In genomic region chr4:88211473-88212252, GRCh38 we compare ENCODE assay signal across 8 cellular contexts. TPM values are rescaled to one million over a fixed set of nuclear protein-coding genes. Genes with fewer than 3 reads are reported as not detected.
DNase-seq lines count a peak whose midpoint lies in the region; ATAC-seq and TF ChIP-seq lines count a peak whose summit lies in the region.

No MANE protein-coding gene starts in this region.

- H2BK15ac ChIP-seq in H9 (ENCODE audit: low read depth, low read length): no peak overlapping the region

- no peak overlapping the region for H2BK20ac ChIP-seq in H9 (ENCODE audit: low read depth, low read length, poor library complexity, severe bottlenecking)

- no CpG with 5 or more reads among the region's 18 CpGs for WGBS in H9 (ENCODE audit: extremely low coverage, insufficient read length, low lambda C conversion rate)

- H2BK120ac ChIP-seq in H9 (ENCODE audit: low read depth, low read length, poor library complexity, severe bottlenecking): no peak overlapping the region

- DNase-seq in activated T-cell treated with anti-CD3 and anti-CD28 coated beads for 1 hour (ENCODE audit: low read depth) (peak; percentile 19), H9 (no peak), NCI-H345 treated with DMSO at 0.1 percent for 48 hours (lab: John Stamatoyannopoulos, UW; ENCODE audit: unreplicated experiment) (peak; percentile 1), glomerular visceral epithelial cell (ENCODE audit: extremely low spot score) (peak; percentile 60), retina (peak; percentile 72)
- DNase-seq in activated T-cell treated with anti-CD3 and anti-CD28 coated beads, Interleukin-2, amount 50 U/mL, for 24 hours: no peak
- DNase-seq in activated T-cell treated with anti-CD3 and anti-CD28 coated beads, Interleukin-2, amount 50 U/mL, for 72 hours: peak; percentile 41 to 62

- no peaks in the 10 kb centered on the region; the same call in 1 of the 2 replicates for H3K4me1 ChIP-seq in H9 (ENCODE audit: insufficient read depth, low read length)

- no peak overlapping the region for H2AK5ac ChIP-seq in H9 (ENCODE audit: insufficient read length, low read length)

- H3K56ac ChIP-seq in H9 (ENCODE audit: insufficient read length, low read depth, low read length): no peak overlapping the region

- H3K14ac ChIP-seq in H9 (ENCODE audit: insufficient read depth, low read length): no peak overlapping the region

- H2BK5ac ChIP-seq in H9 (ENCODE audit: insufficient read length, low read length): no peak overlapping the region

- no peak overlapping the region for H3K4me3 Mint-ChIP-seq in activated T-cell treated with anti-CD3 and anti-CD28 coated beads, Interleukin-2, amount 50 U/mL, for 24 hours
- no peak overlapping the region for H3K4me3 Mint-ChIP-seq in H9
- H3K4me3 Mint-ChIP-seq in activated T-cell treated with anti-CD3 and anti-CD28 coated beads, Interleukin-2, amount 50 U/mL, for 72 hours: no peak overlapping the region

- H3K9me3 ChIP-seq in H9 (ENCODE audit: control insufficient read depth, low read depth, low read length): no peaks in the 10 kb centered on the region

- no peaks in the 10 kb centered on the region for H4K20me1 ChIP-seq in H9 (ENCODE audit: control insufficient read depth, insufficient read depth, insufficient read length)

- ATAC-seq in activated T-cell treated with anti-CD3 and anti-CD28 coated beads, Interleukin-2, amount 50 U/mL, for 72 hours (replicated peaks in 1 of 2): peak in 1 of 2 donors; percentile 47
- ATAC-seq in GM18873 (IDR thresholded peaks at IDR 0.05; ENCODE audit: low FRiP score, unreplicated experiment): no peak

- H4K5ac ChIP-seq in H9 (ENCODE audit: insufficient read length, low read depth, low read length): no peak overlapping the region

- no peak overlapping the region for H2BK12ac ChIP-seq in H9 (ENCODE audit: insufficient read length, low read depth, low read length)

- H3K23ac ChIP-seq in H9 (ENCODE audit: insufficient read length, low read depth, low read length): no peak overlapping the region

- no peak overlapping the region for H3K4me2 ChIP-seq in H9 (ENCODE audit: insufficient read depth, insufficient read length, low read length)

- H3K79me1 ChIP-seq in H9 (ENCODE audit: insufficient read depth, low read depth, low read length, poor library complexity, severe bottlenecking): no peaks in the 10 kb centered on the region

- H3K9me3 Mint-ChIP-seq in activated T-cell treated with anti-CD3 and anti-CD28 coated beads, Interleukin-2, amount 50 U/mL, for 24 hours: no peaks in the 10 kb centered on the region
- H3K9me3 Mint-ChIP-seq in H9: no peaks in the 10 kb centered on the region
- H3K9me3 Mint-ChIP-seq in activated T-cell treated with anti-CD3 and anti-CD28 coated beads, Interleukin-2, amount 50 U/mL, for 72 hours: no peaks in the 10 kb centered on the region

- H3K4ac ChIP-seq in H9 (ENCODE audit: low read depth, low read length): no peak overlapping the region

- H3K27ac Mint-ChIP-seq in activated T-cell treated with anti-CD3 and anti-CD28 coated beads, Interleukin-2, amount 50 U/mL, for 24 hours: no peak overlapping the region
- H3K27ac Mint-ChIP-seq in H9: 0 out of 7 replicates have a peak overlapping the region, but pooled peaks of 1 of the 3 experiments have one; percentile 25
- H3K27ac Mint-ChIP-seq in activated T-cell treated with anti-CD3 and anti-CD28 coated beads, Interleukin-2, amount 50 U/mL, for 72 hours: no peak overlapping the region

- no peaks in the 10 kb centered on the region for H3K4me1 Mint-ChIP-seq in activated T-cell treated with anti-CD3 and anti-CD28 coated beads, Interleukin-2, amount 50 U/mL, for 24 hours (ENCODE audit: low read depth)
- H3K4me1 Mint-ChIP-seq in H9: peaks cover 2% of the 10 kb centered on the region in 2 experiments; a peak in 3 of 4 replicates
- no peaks in the 10 kb centered on the region for H3K4me1 Mint-ChIP-seq in activated T-cell treated with anti-CD3 and anti-CD28 coated beads, Interleukin-2, amount 50 U/mL, for 72 hours (ENCODE audit: low read depth)

- peak overlapping the region; percentile 63 for H2AFZ ChIP-seq in H9 (ENCODE audit: low read length)

- no peaks in the 10 kb centered on the region for H3K79me2 ChIP-seq in H9 (ENCODE audit: insufficient read depth, low read length)

- H3K23me2 ChIP-seq in H9 (ENCODE audit: insufficient read length, low read depth, low read length, poor library complexity, severe bottlenecking): no peaks in the 10 kb centered on the region

- peak; percentile 89 for TF ChIP-seq CTCF in H9 (conservative IDR thresholded peaks at IDR 0.05)

- H3K18ac ChIP-seq in H9 (ENCODE audit: insufficient read length, low read depth, low read length): no peak overlapping the region

- H4K8ac ChIP-seq in H9 (replicated peaks; ENCODE audit: insufficient read length, low read depth, low read length): no peak overlapping the region

- no peak overlapping the region for H3K9ac ChIP-seq in H9 (ENCODE audit: extremely low read depth, insufficient read length, low read length)

- no peak overlapping the region for H3K27ac ChIP-seq in H9 (ENCODE audit: insufficient read length, low read depth, low read length)

- H3K27me3 Mint-ChIP-seq in activated T-cell treated with anti-CD3 and anti-CD28 coated beads, Interleukin-2, amount 50 U/mL, for 24 hours: no peaks in the 10 kb centered on the region
- no peaks in the 10 kb centered on the region; the same call in 1 of the 2 replicates for H3K27me3 Mint-ChIP-seq in H9 (ENCODE audit: low read depth)
- H3K27me3 Mint-ChIP-seq in activated T-cell treated with anti-CD3 and anti-CD28 coated beads, Interleukin-2, amount 50 U/mL, for 72 hours (ENCODE audit: low read depth): peaks cover 5% of the 10 kb centered on the region

- H3K36me3 Mint-ChIP-seq in activated T-cell treated with anti-CD3 and anti-CD28 coated beads, Interleukin-2, amount 50 U/mL, for 24 hours (ENCODE audit: low read depth): no peaks in the 10 kb centered on the region
- no peaks in the 10 kb centered on the region for H3K36me3 Mint-ChIP-seq in H9 (ENCODE audit: insufficient read depth in 1 of 3, low read depth in 3 of 3)
- H3K36me3 Mint-ChIP-seq in activated T-cell treated with anti-CD3 and anti-CD28 coated beads, Interleukin-2, amount 50 U/mL, for 72 hours (ENCODE audit: insufficient read depth in 2 of 2): no peaks in the 10 kb centered on the region

- H4K91ac ChIP-seq in H9 (ENCODE audit: insufficient read length, low read depth, low read length): no peak overlapping the region

- H3T11ph ChIP-seq in H9 (ENCODE audit: low read length): no peak overlapping the region

- no peaks in the 10 kb centered on the region for H3K27me3 ChIP-seq in H9 (ENCODE audit: insufficient read depth, low read length)

RNA-seq across cellular contexts. Expression of gene ABCG2, which starts 53.2 kb away (rescaled TPM):
- total RNA-seq in H9 (2021): 1.5 and 1.7 TPM in 2 replicates
- total RNA-seq in activated T-cell treated with anti-CD3 and anti-CD28 coated beads, Interleukin-2, amount 50 U/mL, for 72 hours: 1 to 10 TPM in 1 of 2 donors, under 1 TPM in 1; 0.28 to 2.3 TPM

Comparison
In these comparisons a context has a peak if more than half of its experiments do, and no peak if none do; other contexts are left out.
1. DNase-seq: peak in activated T-cell treated with anti-CD3 and anti-CD28 coated beads for 1 hour (single experiment), NCI-H345 treated with DMSO at 0.1 percent for 48 hours (single experiment), activated T-cell treated with anti-CD3 and anti-CD28 coated beads, Interleukin-2, amount 50 U/mL, for 72 hours (2 of 2), glomerular visceral epithelial cell (single experiment) and retina (single experiment); none in activated T-cell treated with anti-CD3 and anti-CD28 coated beads, Interleukin-2, amount 50 U/mL, for 24 hours (single experiment) and H9 (single experiment).